In the genomic region with DNA sequence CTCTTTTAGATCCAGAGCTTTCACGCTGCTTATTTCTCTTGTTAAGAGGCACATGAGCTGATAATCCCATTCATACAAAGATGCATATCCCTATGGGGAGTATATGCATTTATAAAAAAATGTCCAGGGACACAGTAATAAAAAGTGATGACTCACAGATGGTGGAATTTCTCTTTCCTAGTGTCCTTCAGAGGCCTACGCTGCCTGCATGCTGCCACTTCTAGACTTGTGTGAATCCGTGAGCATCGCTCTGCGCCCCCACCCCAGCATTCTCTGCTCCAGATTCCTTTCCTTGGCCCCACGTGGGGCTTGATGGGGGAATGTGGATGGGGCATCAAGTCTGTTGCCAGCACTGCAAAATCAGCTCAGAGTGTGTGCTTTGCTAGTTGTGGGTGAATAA, we compare ENCODE assay signal across 1 cellular context.
TF ChIP-seq lines count a peak whose summit lies in the region.

No MANE protein-coding gene starts in this region.

TF ChIP-seq in HCT116, 20 proteins besides CTCF, POLR2A, EP300 and RAD21 (continued from another document):
- TF ChIP-seq ZBTB33 (IDR thresholded peaks at IDR 0.05; ENCODE audit: extremely low read depth, insufficient replicate concordance, low read length) (no peak), SIN3A (IDR thresholded peaks at IDR 0.05; ENCODE audit: low read depth) (no peak), EZH2phosphoT487 (IDR thresholded peaks at IDR 0.05; ENCODE audit: borderline replicate concordance) (no peak), SRF (IDR thresholded peaks at IDR 0.05; ENCODE audit: low read depth) (no peak), ELF1 (IDR thresholded peaks at IDR 0.05; ENCODE audit: borderline replicate concordance, low read depth) (no peak), YY1 (IDR thresholded peaks at IDR 0.05; ENCODE audit: extremely low read depth, insufficient replicate concordance, low read depth, low read length) (no peak), EGR1 (IDR thresholded peaks at IDR 0.05; ENCODE audit: low read depth) (no peak)
TF ChIP-seq in HCT116: peak in this region for 0.
